In genomic region chr6:46421239-46421638, GRCh38 we compare ENCODE assay signal across 21 cellular contexts.
A peak's percentile ranks its signal among the peaks of the same experiment; 100 is the strongest.
DNase-seq lines count a peak whose midpoint lies in the region; ATAC-seq and TF ChIP-seq lines count a peak whose summit lies in the region.
"Had no signal": no experiment of that assay in that cellular context is flagged by ENCODE, and none has a peak within 500 bp of the region (broad histone marks: within the 10 kb centered on the region; RNA-seq: fewer than 3 reads in every experiment).

No MANE protein-coding gene starts in this region.

- H3K27me3 Mint-ChIP-seq in CD14-positive monocyte (ENCODE audit: low read depth in 3 of 3) = peaks cover 0 to 4% (median 0%) of the 10 kb centered on the region in 3 donors

- peak overlapping the region; percentile 64 for H3K27ac ChIP-seq in left ventricle myocardium inferior (replicated peaks)
- H3K27ac ChIP-seq in upper lobe of right lung = no peak overlapping the region
- H3K27ac ChIP-seq: uterus had no signal

- H3K27ac Mint-ChIP-seq in CD14-positive monocyte = peak overlapping the region in 1 of 7 donors; percentile 31
- H3K27ac Mint-ChIP-seq: stimulated activated naive CD8-positive, alpha-beta T cell treated with anti-CD3 and anti-CD28 coated beads, Interleukin-15, Interleukin-2, amounts not matched to agents 100 ng/mL and 50 ng/mL, for 24 hours; WTC11 had no signal

- no peak overlapping the region for H3K4me3 ChIP-seq in left ventricle myocardium inferior
- H3K4me3 ChIP-seq in upper lobe of right lung = no peak overlapping the region
- H3K4me3 ChIP-seq: dorsolateral prefrontal cortex, uterus had no signal

- ATAC-seq in left ventricle myocardium superior (no peak), upper lobe of right lung (peak; percentile 62), HG02852 (IDR thresholded peaks at IDR 0.05; ENCODE audit: unreplicated experiment) (no peak)
- ATAC-seq: left colon had no signal

- no peaks in the 10 kb centered on the region for H3K36me3 Mint-ChIP-seq in CD14-positive monocyte
- H3K36me3 Mint-ChIP-seq: WTC11 had no signal

- H3K4me1 ChIP-seq in left ventricle myocardium inferior (peaks cover 68% of the 10 kb centered on the region), upper lobe of right lung (peaks cover 5% of the 10 kb centered on the region)
- H3K4me1 ChIP-seq: uterus had no signal

- no peak for DNase-seq in left ventricle myocardium inferior
- no peak for DNase-seq in left ventricle myocardium superior
- DNase-seq in OCI-M1 (lab: John Stamatoyannopoulos, UW) = peak; percentile 31
- peak; percentile 48 for DNase-seq in fibroblast of gingiva (ENCODE audit: low read depth)
- no peak for DNase-seq in upper lobe of right lung
- no peak for DNase-seq in AG08395 (ENCODE audit: low spot score)
- no peak for DNase-seq in CD14-positive monocyte (ENCODE audit: low spot score)
- DNase-seq: activated effector memory CD4-positive, alpha-beta T cell treated with Interleukin-2 at 50 U/mL for 16 hours; COR-L47; dorsolateral prefrontal cortex; hypothalamus; left colon; NCI-H2029 treated with DMSO at 0.1 percent for 48 hours; NCI-H510A; posterior cingulate gyrus; stimulated activated CD4-positive, alpha-beta T cell treated with anti-CD3 and anti-CD28 coated beads, Interleukin-12 subunit alpha, Interleukin-12 subunit beta, amount 100 ng/mL, for 4 hours; T-helper 1 cell; uterus had no signal

- TF ChIP-seq CTCF in left ventricle myocardium inferior (IDR thresholded peaks at IDR 0.05; ENCODE audit: borderline replicate concordance) (no peak), upper lobe of right lung (IDR thresholded peaks at IDR 0.05) (no peak), CD14-positive monocyte (IDR thresholded peaks at IDR 0.05) (no peak)

- H3K36me3 ChIP-seq in left ventricle myocardium inferior = no peaks in the 10 kb centered on the region
- H3K36me3 ChIP-seq in upper lobe of right lung = no peaks in the 10 kb centered on the region
- H3K36me3 ChIP-seq: uterus had no signal

- H3K4me3 Mint-ChIP-seq in CD14-positive monocyte = no peak overlapping the region
- H3K4me3 Mint-ChIP-seq: stimulated activated naive CD8-positive, alpha-beta T cell treated with anti-CD3 and anti-CD28 coated beads, Interleukin-15, Interleukin-2, amounts not matched to agents 100 ng/mL and 50 ng/mL, for 24 hours; WTC11 had no signal

- peaks cover 7% of the 10 kb centered on the region for H3K4me1 Mint-ChIP-seq in CD14-positive monocyte

- H3K9me3 Mint-ChIP-seq in CD14-positive monocyte = no peaks in the 10 kb centered on the region
- H3K9me3 Mint-ChIP-seq: stimulated activated naive CD8-positive, alpha-beta T cell treated with anti-CD3 and anti-CD28 coated beads, Interleukin-15, Interleukin-2, amounts not matched to agents 100 ng/mL and 50 ng/mL, for 24 hours; WTC11 had no signal

- H3K9me3 ChIP-seq in left ventricle myocardium inferior (replicated peaks) = no peaks in the 10 kb centered on the region
- no peaks in the 10 kb centered on the region for H3K9me3 ChIP-seq in upper lobe of right lung
- H3K9me3 ChIP-seq: uterus had no signal

- intact Hi-C loops in left ventricle myocardium inferior (cut with micrococcal nuclease) (loop anchor here (5.0 kb wide), 2 partner anchors 76 to 206 kb away; no protein-coding TSS in a partner anchor), left ventricle myocardium superior (cut with micrococcal nuclease) (loop anchor here (5.0 kb wide), 2 partner anchors 61 to 206 kb away; no protein-coding TSS in a partner anchor), upper lobe of right lung (cut with DNase I) (no loop called here), CD14-positive monocyte (cut with micrococcal nuclease) (no loop called here)

- H3K27me3 ChIP-seq in left ventricle myocardium inferior (ENCODE audit: low read depth) (no peaks in the 10 kb centered on the region), upper lobe of right lung (no peaks in the 10 kb centered on the region)
- H3K27me3 ChIP-seq: dorsolateral prefrontal cortex, uterus had no signal

Comparison
In these comparisons a context has a peak if more than half of its experiments do, and no peak if none do; other contexts are left out.
1. DNase-seq: peak in OCI-M1 (single experiment) and fibroblast of gingiva (single experiment); none in left ventricle myocardium inferior (single experiment), left ventricle myocardium superior (single experiment), upper lobe of right lung (single experiment), AG08395 (single experiment) and CD14-positive monocyte (single experiment).
2. intact Hi-C loops: an anchor here in left ventricle myocardium inferior (5.0 kb wide) and left ventricle myocardium superior (5.0 kb wide); none called in upper lobe of right lung and CD14-positive monocyte.